In the genomic region with DNA sequence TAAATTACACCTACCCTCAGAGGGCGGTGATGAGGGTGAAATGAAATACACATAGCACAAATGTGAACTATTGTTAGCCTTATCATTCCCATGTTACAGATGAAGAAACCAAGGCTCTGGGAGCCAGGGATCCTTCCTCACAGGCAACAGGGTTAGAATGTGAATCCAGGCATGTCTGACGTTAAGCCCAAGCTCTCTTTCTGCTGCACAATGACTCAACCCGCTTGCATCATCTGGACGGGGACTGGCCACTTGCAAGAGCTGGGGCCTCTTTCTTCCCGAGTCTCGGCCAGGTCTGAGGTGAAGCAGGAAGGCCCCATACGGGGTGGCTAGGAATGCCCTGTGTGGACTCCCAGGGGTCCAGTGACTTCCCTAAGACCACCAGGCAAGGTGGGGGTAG, we compare ENCODE assay signal across 12 cellular contexts.
DNase-seq lines count a peak whose midpoint lies in the region; ATAC-seq and TF ChIP-seq lines count a peak whose summit lies in the region.
"Had no signal": no experiment of that assay in that cellular context is flagged by ENCODE, and none has a peak within 500 bp of the region (broad histone marks: within the 10 kb centered on the region; RNA-seq: fewer than 3 reads in every experiment).

No MANE protein-coding gene starts in this region.

- H3K9me3 ChIP-seq in MG63 (no peaks in the 10 kb centered on the region), left lung (no peaks in the 10 kb centered on the region), lower lobe of right lung (no peaks in the 10 kb centered on the region)

- no peak overlapping the region for H3K27ac Mint-ChIP-seq in natural killer cell

- H3K36me3 ChIP-seq in MG63 (peaks cover 4% of the 10 kb centered on the region; the same call in 1 of the 2 replicates), left lung (peaks cover 0 to 30% of the 10 kb centered on the region in 2 donors), lower lobe of right lung (peaks cover 41% of the 10 kb centered on the region)

- intact Hi-C loops in left lung (cut with DNase I), result no loop called here
- intact Hi-C loops in lower lobe of right lung (cut with DNase I), result no loop called here
- intact Hi-C loops in natural killer cell (cut with micrococcal nuclease), result no loop called here

- in situ Hi-C loops in Caki2 (cut with HindIII; ENCODE audit: low pct_unique_long_range_greater_than_20kb, low sequenced_read_pairs), result no loop called here

- H3K27ac ChIP-seq in left lung (peak overlapping the region in 1 of 2 donors; percentile 37), lower lobe of right lung (no peak overlapping the region)
- H3K27ac ChIP-seq: parathyroid adenoma had no signal

- no peaks in the 10 kb centered on the region for H3K9me3 Mint-ChIP-seq in natural killer cell

- peak; percentile 24 for ATAC-seq in left lung
- ATAC-seq in lower lobe of right lung, result no peak
- no peak for ATAC-seq in natural killer cell

- TF ChIP-seq CTCF in left lung (IDR thresholded peaks at IDR 0.05), result no peak
- TF ChIP-seq CTCF in lower lobe of right lung (IDR thresholded peaks at IDR 0.05), result no peak
- TF ChIP-seq CTCF in natural killer cell (IDR thresholded peaks at IDR 0.05), result no peak

- DNase-seq in Caki2 (ENCODE audit: low read depth) (peak; percentile 10), MG63 (peak; percentile 53), astrocyte of the hippocampus (ENCODE audit: low read depth, low spot score) (peak; percentile 87), left lung (no peak), lower lobe of right lung (no peak), natural killer cell (no peak), NCI-H345 treated with DMSO at 0.1 percent for 48 hours (lab: John Stamatoyannopoulos, UW; ENCODE audit: unreplicated experiment) (no peak), LoVo (ENCODE audit: low spot score) (no peak)
- DNase-seq: activated CD4-positive, alpha-beta T cell treated with anti-CD3 and anti-CD28 coated beads, Interleukin-2, amount 50 U/mL, for 48 hours; COR-L47 had no signal

- H3K36me3 Mint-ChIP-seq in natural killer cell, result no peaks in the 10 kb centered on the region

- no peaks in the 10 kb centered on the region for H3K27me3 Mint-ChIP-seq in natural killer cell (ENCODE audit: low read depth in 2 of 2)
- H3K27me3 Mint-ChIP-seq: brain had no signal

- H3K4me3 Mint-ChIP-seq in natural killer cell, result no peak overlapping the region

- H3K4me3 ChIP-seq in MG63 (no peak overlapping the region), left lung (no peak overlapping the region), lower lobe of right lung (no peak overlapping the region)

- peaks cover 13 to 44% of the 10 kb centered on the region in 2 donors for H3K4me1 Mint-ChIP-seq in natural killer cell

- H3K4me1 ChIP-seq in left lung, result peaks cover 0 to 6% of the 10 kb centered on the region in 2 donors
- H3K4me1 ChIP-seq in lower lobe of right lung, result no peaks in the 10 kb centered on the region
- H3K4me1 ChIP-seq: parathyroid adenoma had no signal

- H3K27me3 ChIP-seq in MG63 (no peaks in the 10 kb centered on the region), left lung (no peaks in the 10 kb centered on the region), lower lobe of right lung (ENCODE audit: low read depth) (no peaks in the 10 kb centered on the region)

Comparison
In these comparisons a context has a peak if more than half of its experiments do, and no peak if none do; other contexts are left out.
1. DNase-seq: peak in Caki2 (single experiment), MG63 (single experiment) and astrocyte of the hippocampus (single experiment); none in left lung (0 of 2), lower lobe of right lung (single experiment), natural killer cell (single experiment), NCI-H345 treated with DMSO at 0.1 percent for 48 hours (single experiment) and LoVo (single experiment).